1 cellular context compared by ENCODE assay signal in the genomic region with DNA sequence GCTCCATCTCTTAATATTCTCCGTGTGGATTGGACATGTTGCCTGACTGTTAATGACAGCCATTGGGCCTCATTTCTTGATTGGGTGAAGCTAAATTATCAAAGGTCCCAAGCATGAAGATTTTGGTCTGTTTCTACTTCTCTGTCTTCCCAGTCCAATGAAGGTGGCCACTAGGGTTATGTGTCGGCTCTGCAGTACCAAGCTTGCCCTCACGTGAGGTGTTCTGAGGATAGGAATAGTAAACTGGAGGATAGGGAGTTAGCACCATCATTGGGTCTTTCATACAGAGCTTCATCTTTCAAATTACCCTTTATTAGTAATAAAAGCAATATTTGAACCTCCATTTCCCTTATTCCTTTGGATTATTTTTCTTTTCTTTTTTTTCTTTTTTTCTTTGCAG.
TF ChIP-seq lines count a peak whose summit lies in the region.

No MANE protein-coding gene starts in this region.

TF ChIP-seq in HCT116, 20 proteins besides CTCF, POLR2A, EP300 and RAD21 (continued from another document):
- TF ChIP-seq, protein P1, sequence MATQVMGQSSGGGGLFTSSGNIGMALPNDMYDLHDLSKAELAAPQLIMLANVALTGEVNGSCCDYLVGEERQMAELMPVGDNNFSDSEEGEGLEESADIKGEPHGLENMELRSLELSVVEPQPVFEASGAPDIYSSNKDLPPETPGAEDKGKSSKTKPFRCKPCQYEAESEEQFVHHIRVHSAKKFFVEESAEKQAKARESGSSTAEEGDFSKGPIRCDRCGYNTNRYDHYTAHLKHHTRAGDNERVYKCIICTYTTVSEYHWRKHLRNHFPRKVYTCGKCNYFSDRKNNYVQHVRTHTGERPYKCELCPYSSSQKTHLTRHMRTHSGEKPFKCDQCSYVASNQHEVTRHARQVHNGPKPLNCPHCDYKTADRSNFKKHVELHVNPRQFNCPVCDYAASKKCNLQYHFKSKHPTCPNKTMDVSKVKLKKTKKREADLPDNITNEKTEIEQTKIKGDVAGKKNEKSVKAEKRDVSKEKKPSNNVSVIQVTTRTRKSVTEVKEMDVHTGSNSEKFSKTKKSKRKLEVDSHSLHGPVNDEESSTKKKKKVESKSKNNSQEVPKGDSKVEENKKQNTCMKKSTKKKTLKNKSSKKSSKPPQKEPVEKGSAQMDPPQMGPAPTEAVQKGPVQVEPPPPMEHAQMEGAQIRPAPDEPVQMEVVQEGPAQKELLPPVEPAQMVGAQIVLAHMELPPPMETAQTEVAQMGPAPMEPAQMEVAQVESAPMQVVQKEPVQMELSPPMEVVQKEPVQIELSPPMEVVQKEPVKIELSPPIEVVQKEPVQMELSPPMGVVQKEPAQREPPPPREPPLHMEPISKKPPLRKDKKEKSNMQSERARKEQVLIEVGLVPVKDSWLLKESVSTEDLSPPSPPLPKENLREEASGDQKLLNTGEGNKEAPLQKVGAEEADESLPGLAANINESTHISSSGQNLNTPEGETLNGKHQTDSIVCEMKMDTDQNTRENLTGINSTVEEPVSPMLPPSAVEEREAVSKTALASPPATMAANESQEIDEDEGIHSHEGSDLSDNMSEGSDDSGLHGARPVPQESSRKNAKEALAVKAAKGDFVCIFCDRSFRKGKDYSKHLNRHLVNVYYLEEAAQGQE (IDR thresholded peaks at IDR 0.05; ENCODE audit: low read depth) = no peak
- no peak for TF ChIP-seq EGR1 (IDR thresholded peaks at IDR 0.05; ENCODE audit: low read depth)
